In the genomic region with DNA sequence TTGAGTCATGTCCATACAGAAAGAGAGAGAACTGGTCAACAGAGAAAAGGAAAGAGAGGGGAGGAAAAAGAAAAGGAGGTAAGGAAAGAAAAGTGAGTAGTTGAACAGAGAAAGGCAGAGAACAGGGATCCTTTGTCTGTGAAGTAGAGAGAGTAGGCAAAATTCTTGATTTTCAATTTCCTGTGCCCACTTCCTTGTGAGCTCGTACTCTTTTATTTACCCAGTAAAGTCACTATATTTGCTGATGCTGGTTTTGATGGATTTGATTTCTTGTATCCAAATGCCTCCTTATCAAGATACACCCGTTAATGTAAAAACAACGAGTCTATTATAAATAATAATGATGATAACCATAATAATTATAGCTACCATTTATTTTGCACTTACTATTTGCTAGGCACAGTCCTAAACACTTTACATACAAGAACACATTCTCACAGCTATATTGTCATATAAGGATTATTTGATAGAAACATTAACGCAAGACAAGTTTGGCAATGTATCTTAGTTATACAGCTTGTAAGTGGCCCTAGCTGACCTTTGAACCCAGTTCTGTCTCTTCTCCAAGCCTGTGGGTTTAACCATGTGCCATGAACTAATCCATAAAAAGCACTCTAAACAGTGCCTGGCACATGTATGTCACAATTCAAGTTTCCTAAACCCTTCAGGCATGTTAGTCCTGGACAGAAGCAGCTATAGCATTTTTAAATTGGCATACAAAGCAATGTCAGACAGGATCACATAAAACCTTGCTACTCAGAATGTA, we compare ENCODE assay signal across 20 cellular contexts. TPM values are rescaled to one million over a fixed set of nuclear protein-coding genes. Genes with fewer than 3 reads are reported as not detected.
DNase-seq lines count a peak whose midpoint lies in the region; ATAC-seq and TF ChIP-seq lines count a peak whose summit lies in the region.
"Had no signal": no experiment of that assay in that cellular context is flagged by ENCODE, and none has a peak within 500 bp of the region (broad histone marks: within the 10 kb centered on the region; RNA-seq: fewer than 3 reads in every experiment).

No MANE protein-coding gene starts in this region.

- H2BK15ac ChIP-seq in mesenchymal stem cell (ENCODE audit: low read depth, poor library complexity, severe bottlenecking), result no peak overlapping the region

- DNase-seq in DMS53 (lab: John Stamatoyannopoulos, UW), result peak; percentile 5
- DNase-seq in DMS53 treated with DMSO at 0.1 percent for 48 hours (lab: John Stamatoyannopoulos, UW; ENCODE audit: unreplicated experiment), result no peak
- no peak for DNase-seq in body of pancreas
- DNase-seq in mesenchymal stem cell, result peak; percentile 18
- no peak for DNase-seq in lower lobe of right lung
- no peak for DNase-seq in 8988T
- DNase-seq: ACHN, BE2C, Kasumi-1, MM.1S, NCI-H2029 treated with DMSO at 0.1 percent for 48 hours, NCI-H446 treated with DMSO at 0.1 percent for 48 hours, NCI-H526, Right ventricle myocardium superior, RPMI8226 had no signal

- H3K27ac ChIP-seq in body of pancreas (peak overlapping the region in 2 of 4 donors; percentile 51 to 62), mesenchymal stem cell (ENCODE audit: low read length, poor library complexity, severe bottlenecking) (no peak overlapping the region), lower lobe of right lung (no peak overlapping the region)
- H3K27ac ChIP-seq: 22Rv1, SJSA1 had no signal

- TF ChIP-seq CTCF in body of pancreas (IDR thresholded peaks at IDR 0.05) (no peak), lower lobe of right lung (IDR thresholded peaks at IDR 0.05) (no peak)

- no peak overlapping the region for H2AFZ ChIP-seq in mesenchymal stem cell (ENCODE audit: low read depth, low read length)

- no peak overlapping the region for H3K9ac ChIP-seq in mesenchymal stem cell (ENCODE audit: low read length)

- H3K36me3 ChIP-seq in body of pancreas (replicated peaks in 1 of 2; ENCODE audit: insufficient read depth in 1 of 2, low read depth in 2 of 2) (no peaks in the 10 kb centered on the region), mesenchymal stem cell (ENCODE audit: control insufficient read depth in 1 of 2, insufficient read depth in 2 of 2, low read depth in 1 of 2, low read length in 2 of 2) (no peaks in the 10 kb centered on the region), lower lobe of right lung (no peaks in the 10 kb centered on the region)
- H3K36me3 ChIP-seq: BE2C, SJSA1 had no signal

- H3K9me3 ChIP-seq in body of pancreas (no peaks in the 10 kb centered on the region), mesenchymal stem cell (ENCODE audit: control insufficient read depth, low read length) (no peaks in the 10 kb centered on the region), lower lobe of right lung (no peaks in the 10 kb centered on the region)
- H3K9me3 ChIP-seq: BE2C, SJSA1 had no signal

- H2BK5ac ChIP-seq in mesenchymal stem cell (ENCODE audit: low read depth, low read length, poor library complexity, severe bottlenecking), result no peak overlapping the region

- ATAC-seq in body of pancreas (peak; percentile 40), HG02642 (IDR thresholded peaks at IDR 0.05; ENCODE audit: poor library complexity, unreplicated experiment) (no peak), lower lobe of right lung (no peak), HG03354 (IDR thresholded peaks at IDR 0.05; ENCODE audit: poor library complexity, severe bottlenecking, unreplicated experiment) (no peak)
- ATAC-seq: HepG2 had no signal

- TF ChIP-seq POLR2A in body of pancreas (IDR thresholded peaks at IDR 0.05), result no peak

- no peak overlapping the region for H3K23ac ChIP-seq in mesenchymal stem cell (ENCODE audit: low read length in 2 of 2)

- H3K79me1 ChIP-seq in mesenchymal stem cell (replicated peaks; ENCODE audit: low read length, poor library complexity, severe bottlenecking), result no peaks in the 10 kb centered on the region

- H4K91ac ChIP-seq in mesenchymal stem cell (ENCODE audit: low read length), result no peak overlapping the region

- H3K4ac ChIP-seq in mesenchymal stem cell (ENCODE audit: low read depth in 1 of 2, low read length in 2 of 2), result no peak overlapping the region

- no peak overlapping the region for H4K8ac ChIP-seq in mesenchymal stem cell (ENCODE audit: low read length)

- no peak overlapping the region for H3K4me2 ChIP-seq in mesenchymal stem cell (ENCODE audit: low read length, poor library complexity, severe bottlenecking)

- H3K4me1 ChIP-seq in body of pancreas (peaks cover 4% of the 10 kb centered on the region), mesenchymal stem cell (ENCODE audit: control insufficient read depth, insufficient read depth, low read depth, low read length) (no peaks in the 10 kb centered on the region), lower lobe of right lung (peaks cover 22% of the 10 kb centered on the region)
- H3K4me1 ChIP-seq: BE2C, SJSA1 had no signal

- H2BK12ac ChIP-seq in mesenchymal stem cell (ENCODE audit: low read length in 2 of 2), result no peak overlapping the region

- H2AK5ac ChIP-seq in mesenchymal stem cell (ENCODE audit: low read length, severe bottlenecking), result no peak overlapping the region

- H3K4me3 ChIP-seq in body of pancreas, result no peak overlapping the region
- H3K4me3 ChIP-seq in mesenchymal stem cell (ENCODE audit: insufficient read depth in 1 of 2, low read depth in 1 of 2, low read length in 2 of 2), result no peak overlapping the region
- H3K4me3 ChIP-seq in lower lobe of right lung, result no peak overlapping the region
- H3K4me3 ChIP-seq: SJSA1 had no signal

- H3K18ac ChIP-seq in mesenchymal stem cell (ENCODE audit: low read depth in 1 of 2, low read length in 2 of 2), result no peak overlapping the region

- H3K27me3 ChIP-seq in body of pancreas, result no peaks in the 10 kb centered on the region
- H3K27me3 ChIP-seq in mesenchymal stem cell (ENCODE audit: control insufficient read depth in 1 of 2, insufficient read depth in 1 of 2, low read length in 2 of 2), result no peaks in the 10 kb centered on the region
- H3K27me3 ChIP-seq in lower lobe of right lung (ENCODE audit: low read depth), result no peaks in the 10 kb centered on the region

- 37 to 42% methylated on average over 4 of the region's 4 CpGs for WGBS in body of pancreas, 2 donors
- WGBS in mesenchymal stem cell, result 100% methylated on average over 1 of the region's 4 CpGs

- intact Hi-C loops in body of pancreas (cut with DNase I) (no loop called here), lower lobe of right lung (cut with DNase I) (no loop called here)

- H3K14ac ChIP-seq in mesenchymal stem cell (ENCODE audit: low read length in 2 of 2), result no peak overlapping the region

- H2BK120ac ChIP-seq in mesenchymal stem cell (ENCODE audit: low read depth, low read length), result no peak overlapping the region

RNA-seq across cellular contexts. Expression of gene P2RY1, which starts 6.7 kb away (rescaled TPM):
- total RNA-seq in body of pancreas (1 to 10 TPM; 5.4 to 6.9 TPM), lower lobe of right lung (19.8 TPM)
- 4.6 TPM for polyA plus RNA-seq in mesenchymal stem cell (2013, experiment 1 of 2)
- polyA plus RNA-seq in mesenchymal stem cell (2013, experiment 2 of 2), result 4.7 TPM
- total RNA-seq: HepG2 had no signal
- polyA plus RNA-seq: HepG2 had no signal

Comparison
In these comparisons a context has a peak if more than half of its experiments do, and no peak if none do; other contexts are left out.
1. DNase-seq: peak in DMS53 (single experiment) and mesenchymal stem cell (single experiment); none in DMS53 treated with DMSO at 0.1 percent for 48 hours (single experiment), body of pancreas (0 of 4), lower lobe of right lung (single experiment) and 8988T (single experiment).